In genomic region chr21:43712268-43712942, GRCh38 we compare ENCODE assay signal across 9 cellular contexts. TPM values are rescaled to one million over a fixed set of nuclear protein-coding genes. Genes with fewer than 3 reads are reported as not detected.
A peak's percentile ranks its signal among the peaks of the same experiment; 100 is the strongest.
DNase-seq lines count a peak whose midpoint lies in the region; ATAC-seq lines count a peak whose summit lies in the region.
"Had no signal": no experiment of that assay in that cellular context is flagged by ENCODE, and none has a peak within 500 bp of the region (broad histone marks: within the 10 kb centered on the region; RNA-seq: fewer than 3 reads in every experiment).

No MANE protein-coding gene starts in this region.

- DNase-seq in AG20443 (ENCODE audit: low spot score) (peak; percentile 69), LHCN-M2 (ENCODE audit: low read depth) (peak; percentile 78), T47D (ENCODE audit: low read depth in 1 of 2, low spot score in 1 of 2) (peak; percentile 76 to 92), myocyte (ENCODE audit: low read depth) (peak; percentile 87), ecto neural progenitor cell (ENCODE audit: low spot score) (no peak), RPMI8226 (no peak)
- DNase-seq in activated naive CD8-positive, alpha-beta T cell treated with anti-CD3 and anti-CD28 coated beads for 36 hours = no peak
- DNase-seq: uterus had no signal

- in situ Hi-C loops in T47D (cut with HindIII; ENCODE audit: low pct_unique_long_range_greater_than_20kb, low sequenced_read_pairs) = no loop called here

- no peaks in the 10 kb centered on the region for H3K9me3 Mint-ChIP-seq in activated naive CD8-positive, alpha-beta T cell treated with anti-CD3 and anti-CD28 coated beads for 36 hours

- no peak for ATAC-seq in HG03097 (IDR thresholded peaks at IDR 0.05; ENCODE audit: low FRiP score, unreplicated experiment)

- no peak overlapping the region for H3K27ac Mint-ChIP-seq in activated naive CD8-positive, alpha-beta T cell treated with anti-CD3 and anti-CD28 coated beads for 36 hours

- peaks cover 13% of the 10 kb centered on the region for H3K27me3 Mint-ChIP-seq in activated naive CD8-positive, alpha-beta T cell treated with anti-CD3 and anti-CD28 coated beads for 36 hours

- H3K36me3 Mint-ChIP-seq in activated naive CD8-positive, alpha-beta T cell treated with anti-CD3 and anti-CD28 coated beads for 36 hours = no peaks in the 10 kb centered on the region

- peaks cover 11% of the 10 kb centered on the region for H3K4me1 Mint-ChIP-seq in activated naive CD8-positive, alpha-beta T cell treated with anti-CD3 and anti-CD28 coated beads for 36 hours

- no peak overlapping the region for H3K4me3 Mint-ChIP-seq in activated naive CD8-positive, alpha-beta T cell treated with anti-CD3 and anti-CD28 coated beads for 36 hours

RNA-seq across cellular contexts. Expression of gene PDXK, which starts 6.5 kb away (rescaled TPM):
- 47.6 and 59.9 TPM in 2 replicates for total RNA-seq in LHCN-M2 (2014; rRNA removed)
- polyA plus RNA-seq in LHCN-M2 (2012) = 174 TPM
- 55.6 and 87.0 TPM in 2 replicates for total RNA-seq in myocyte
- 212 TPM for polyA plus RNA-seq in myocyte (2012)
- total RNA-seq in activated naive CD8-positive, alpha-beta T cell treated with anti-CD3 and anti-CD28 coated beads for 36 hours = 100 to 1,000 TPM; 111 to 113 TPM

RNA-seq across cellular contexts. Expression of gene RRP1B, which starts 53.0 kb away (rescaled TPM):
- 36.8 and 37.4 TPM in 2 replicates for total RNA-seq in LHCN-M2 (2014; rRNA removed)
- polyA plus RNA-seq in LHCN-M2 (2012) = 11.6 TPM
- total RNA-seq in myocyte = 33.4 and 34.9 TPM in 2 replicates
- 11.1 TPM for polyA plus RNA-seq in myocyte (2012)
- 100 to 1,000 TPM; 105 to 108 TPM for total RNA-seq in activated naive CD8-positive, alpha-beta T cell treated with anti-CD3 and anti-CD28 coated beads for 36 hours

RNA-seq across cellular contexts. Expression of gene HSF2BP, which starts 53.1 kb away (rescaled TPM):
- total RNA-seq in LHCN-M2 (2014; rRNA removed) (2.4 and 2.6 TPM in 2 replicates), myocyte (2.3 and 3.2 TPM in 2 replicates)
- polyA plus RNA-seq in LHCN-M2 (2012) = 2.8 TPM
- 6.7 TPM for polyA plus RNA-seq in myocyte (2012)
- total RNA-seq in activated naive CD8-positive, alpha-beta T cell treated with anti-CD3 and anti-CD28 coated beads for 36 hours = 1 to 10 TPM in 1 of 2 experiments, under 1 TPM in 1; 0.68 to 1.2 TPM

Comparison
In these comparisons a context has a peak if more than half of its experiments do, and no peak if none do; other contexts are left out.
1. DNase-seq: peak in AG20443 (single experiment), LHCN-M2 (single experiment), T47D (2 of 2) and myocyte (single experiment); none in activated naive CD8-positive, alpha-beta T cell treated with anti-CD3 and anti-CD28 coated beads for 36 hours (single experiment), ecto neural progenitor cell (single experiment) and RPMI8226 (single experiment).